ENCODE assay signal across 8 cellular contexts in the genomic region with DNA sequence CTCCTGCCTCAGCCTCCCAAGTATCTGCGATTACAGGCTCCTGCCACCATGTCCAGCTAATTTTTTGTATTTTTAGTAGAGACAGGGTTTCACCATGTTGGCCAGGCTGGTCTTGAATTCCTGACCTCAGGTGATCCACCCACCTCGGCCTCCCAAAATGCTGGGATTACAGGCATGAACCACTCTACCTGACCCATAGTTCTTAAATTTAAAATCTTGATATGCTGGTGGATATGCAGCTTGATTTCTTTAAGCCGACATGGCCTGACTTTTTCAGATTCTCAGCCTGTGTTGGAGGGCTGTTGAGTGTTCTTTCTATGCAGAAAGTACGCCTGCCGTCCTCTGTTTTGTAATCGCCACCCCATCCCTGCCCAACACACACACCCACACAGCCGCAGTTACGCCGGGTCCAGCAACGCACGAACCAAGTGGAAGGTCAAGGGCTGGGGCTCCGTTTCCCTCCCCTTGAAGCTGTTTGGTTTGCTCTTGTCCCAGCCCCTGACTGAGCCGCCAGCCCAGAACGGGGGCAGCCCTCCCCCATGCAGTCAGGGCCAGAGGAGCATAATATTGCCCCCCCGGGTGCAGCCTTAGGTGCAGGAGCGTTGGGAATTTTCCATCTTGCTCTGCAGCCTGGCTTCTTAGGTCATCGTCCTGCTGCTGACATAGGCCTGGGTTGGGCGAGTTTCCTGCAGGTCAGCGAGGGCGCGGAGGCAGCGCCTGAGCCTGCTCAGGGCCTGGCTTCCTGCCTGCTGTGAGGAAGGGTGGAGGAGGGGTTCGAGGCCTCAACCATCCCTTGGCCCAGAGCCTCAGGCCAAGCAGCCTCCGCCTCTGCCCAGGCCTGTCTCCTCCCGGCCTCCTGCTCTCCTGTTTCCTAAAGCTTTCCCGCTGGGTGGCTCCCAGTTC. TPM values are rescaled to one million over a fixed set of nuclear protein-coding genes. Genes with fewer than 3 reads are reported as not detected.
DNase-seq lines count a peak whose midpoint lies in the region; ATAC-seq and TF ChIP-seq lines count a peak whose summit lies in the region.

No MANE protein-coding gene starts in this region.

- H3K36me3 Mint-ChIP-seq in neural progenitor cell: no peaks in the 10 kb centered on the region

- no peak for TF ChIP-seq CTCF in neural progenitor cell (IDR thresholded peaks at IDR 0.05)

- H3F3A ChIP-seq in neural progenitor cell (ENCODE audit: low read depth): peaks cover 16% of the 10 kb centered on the region

- no peaks in the 10 kb centered on the region for H3K79me2 ChIP-seq in neural progenitor cell (ENCODE audit: low read depth)

- peak overlapping the region; percentile 83 for H2AFZ ChIP-seq in neural progenitor cell (replicated peaks)

- H3K27ac Mint-ChIP-seq in neural progenitor cell: peak overlapping the region; percentile 87

- no peak overlapping the region for H3K9ac ChIP-seq in neural progenitor cell

- DNase-seq in DMS153 treated with DMSO at 0.1 percent for 48 hours (lab: John Stamatoyannopoulos, UW; ENCODE audit: unreplicated experiment): peak; percentile 46
- peak; percentile 81 for DNase-seq in SHP77 treated with DMSO at 0.1 percent for 48 hours (lab: John Stamatoyannopoulos, UW)
- DNase-seq in foreskin melanocyte: peak; percentile 29
- DNase-seq in neural progenitor cell (ENCODE audit: low spot score): peak; percentile 59
- no peak for DNase-seq in NCI-H345 (lab: John Stamatoyannopoulos, UW)
- no peak for DNase-seq in stimulated activated CD4-positive, alpha-beta T cell treated with anti-CD3 and anti-CD28 coated beads, Interleukin-15, amount 100 ng/mL, for 24 hours
- DNase-seq in NK-92 (lab: John Stamatoyannopoulos, UW; ENCODE audit: unreplicated experiment): no peak

- H3K27me3 ChIP-seq in neural progenitor cell: no peaks in the 10 kb centered on the region

- no peak overlapping the region for H3K27ac ChIP-seq in neural progenitor cell

- no peaks in the 10 kb centered on the region for H3K9me3 ChIP-seq in neural progenitor cell (ENCODE audit: low read depth)

- H4K20me1 ChIP-seq in neural progenitor cell (ENCODE audit: low read depth): no peaks in the 10 kb centered on the region

- peaks cover 25% of the 10 kb centered on the region for H3K4me1 ChIP-seq in neural progenitor cell

- ATAC-seq in HG03469 (IDR thresholded peaks at IDR 0.05; ENCODE audit: unreplicated experiment): no peak

- peaks cover 39% of the 10 kb centered on the region for H3K4me1 Mint-ChIP-seq in neural progenitor cell

- H3K4me2 ChIP-seq in neural progenitor cell: no peak overlapping the region

- no peaks in the 10 kb centered on the region for H3K9me3 Mint-ChIP-seq in neural progenitor cell

- peaks cover 8% of the 10 kb centered on the region for H3K27me3 Mint-ChIP-seq in neural progenitor cell (ENCODE audit: insufficient read depth, low read depth)

- H3K36me3 ChIP-seq in neural progenitor cell: no peaks in the 10 kb centered on the region

- no peak overlapping the region for H3K4me3 ChIP-seq in neural progenitor cell

- H3K4me3 Mint-ChIP-seq in neural progenitor cell: peak overlapping the region; percentile 58

RNA-seq across cellular contexts. Expression of gene PSMA6, which starts 44.2 kb away (rescaled TPM):
- total RNA-seq in neural progenitor cell (ENCODE audit: low replicate concordance): 241 and 344 TPM in 2 replicates

Comparison
In these comparisons a context has a peak if more than half of its experiments do, and no peak if none do; other contexts are left out.
1. DNase-seq: peak in DMS153 treated with DMSO at 0.1 percent for 48 hours (single experiment), SHP77 treated with DMSO at 0.1 percent for 48 hours (single experiment), foreskin melanocyte (single experiment) and neural progenitor cell (single experiment); none in NCI-H345 (single experiment), stimulated activated CD4-positive, alpha-beta T cell treated with anti-CD3 and anti-CD28 coated beads, Interleukin-15, amount 100 ng/mL, for 24 hours (single experiment) and NK-92 (single experiment).